Comparison of ENCODE assay signal across 8 cellular contexts in genomic region chr3:57100046-57100695, GRCh38. TPM values are rescaled to one million over a fixed set of nuclear protein-coding genes. Genes with fewer than 3 reads are reported as not detected.
DNase-seq lines count a peak whose midpoint lies in the region; ATAC-seq and TF ChIP-seq lines count a peak whose summit lies in the region.

No MANE protein-coding gene starts in this region.

- WGBS in liver = 14% methylated on average over 7 of the region's 7 CpGs

- H3K27me3 Mint-ChIP-seq in chondrocyte (ENCODE audit: low read depth) = no peaks in the 10 kb centered on the region

- peak; percentile 92 to 97 for TF ChIP-seq RAD21 in liver (IDR thresholded peaks at IDR 0.05)

- no peak overlapping the region for H3K4me3 Mint-ChIP-seq in chondrocyte (ENCODE audit: unreplicated experiment)

- CTCF ChIA-PET in HEK293T (lab: Yijun Ruan, JAX) = interaction anchor here (1.1 to 1.3 kb wide), 4 partner anchors 10 to 93 kb away, joined by 3 to 6 read pairs (median 4); no protein-coding TSS in a partner anchor

- H3K9ac ChIP-seq in liver (ENCODE audit: low read depth in 1 of 2, low read length in 2 of 2) = no peak overlapping the region

- no peaks in the 10 kb centered on the region for H3K36me3 ChIP-seq in liver (ENCODE audit: control insufficient read depth in 4 of 4, insufficient read depth in 3 of 4, low read depth in 1 of 4, low read length in 3 of 4)

- peaks cover 6% of the 10 kb centered on the region for H3K4me1 Mint-ChIP-seq in chondrocyte (ENCODE audit: low read depth)

- no peak overlapping the region for H3K4me3 ChIP-seq in liver (ENCODE audit: low read depth in 1 of 3, low read length in 3 of 3)

- H3K9me3 Mint-ChIP-seq in chondrocyte (ENCODE audit: low read depth) = no peaks in the 10 kb centered on the region

- H3K27ac ChIP-seq in liver (ENCODE audit: low read depth in 1 of 2, low read length in 2 of 2) = no peak overlapping the region

- H3K27me3 ChIP-seq in liver (ENCODE audit: control insufficient read depth in 4 of 4, insufficient read depth in 4 of 4, low read length in 3 of 4) = no peaks in the 10 kb centered on the region

- H3K27ac Mint-ChIP-seq in chondrocyte (ENCODE audit: unreplicated experiment) = no peak overlapping the region

- DNase-seq in D341Med (ENCODE audit: low spot score) = peak; percentile 73
- peak; percentile 73 for DNase-seq in HEK293T (ENCODE audit: extremely low spot score)
- DNase-seq in NCI-H446 (lab: John Stamatoyannopoulos, UW) = peak; percentile 28 to 69
- peak; percentile 42 to 52 for DNase-seq in activated CD4-positive, alpha-beta T cell treated with anti-CD3 and anti-CD28 coated beads for 24 hours (ENCODE audit: low read depth in 2 of 2)
- no peak for DNase-seq in chondrocyte (ENCODE audit: low spot score)
- peak in 2 of 3 experiments; percentile 19 to 29 for DNase-seq in stimulated activated CD4-positive, alpha-beta T cell treated with anti-CD3 and anti-CD28 coated beads, TNF-alpha, amount 100 ng/mL, for 4 hours (ENCODE audit: low read depth in 3 of 3)

- no peak for ATAC-seq in GM21723 (IDR thresholded peaks at IDR 0.05; ENCODE audit: unreplicated experiment)

- peaks cover 1% of the 10 kb centered on the region for H3K36me3 Mint-ChIP-seq in chondrocyte (ENCODE audit: low read depth)

- POLR2A ChIA-PET in HEK293T (lab: Yijun Ruan, JAX) = no interaction called here

- peak; percentile 94 for TF ChIP-seq CTCF in chondrocyte (IDR thresholded peaks at IDR 0.05)
- peak; percentile 88 for TF ChIP-seq CTCF in liver (IDR thresholded peaks at IDR 0.05; ENCODE audit: low read depth, low read length, missing input control)

- no peaks in the 10 kb centered on the region for H3K4me1 ChIP-seq in liver (ENCODE audit: control insufficient read depth in 4 of 4, insufficient read depth in 4 of 4, low read length in 3 of 4)

- no peaks in the 10 kb centered on the region for H3K9me3 ChIP-seq in liver (ENCODE audit: control insufficient read depth in 4 of 4, low read length in 3 of 4)

TF ChIP-seq in HEK293T, 16 proteins besides CTCF, POLR2A, EP300 and RAD21:
- TF ChIP-seq L3MBTL2 (conservative IDR thresholded peaks at IDR 0.05) (peak; percentile 61; the same call in 1 of the 2 replicates), ARNT (IDR thresholded peaks at IDR 0.05) (no peak)

TF ChIP-seq in liver, 16 proteins besides CTCF, POLR2A, EP300 and RAD21:
- TF ChIP-seq NR2F2 (IDR thresholded peaks at IDR 0.05) (no peak), YY1 (IDR thresholded peaks at IDR 0.05) (peak; percentile 11), MAX (IDR thresholded peaks at IDR 0.05) (peak; percentile 45)

RNA-seq across cellular contexts. Expression of gene SPATA12, which starts 39.7 kb away (rescaled TPM):
- total RNA-seq in chondrocyte (not detected in 3 replicates), liver (not detected)
- polyA plus RNA-seq in liver = not detected
